10 cellular contexts compared by ENCODE assay signal in the genomic region with DNA sequence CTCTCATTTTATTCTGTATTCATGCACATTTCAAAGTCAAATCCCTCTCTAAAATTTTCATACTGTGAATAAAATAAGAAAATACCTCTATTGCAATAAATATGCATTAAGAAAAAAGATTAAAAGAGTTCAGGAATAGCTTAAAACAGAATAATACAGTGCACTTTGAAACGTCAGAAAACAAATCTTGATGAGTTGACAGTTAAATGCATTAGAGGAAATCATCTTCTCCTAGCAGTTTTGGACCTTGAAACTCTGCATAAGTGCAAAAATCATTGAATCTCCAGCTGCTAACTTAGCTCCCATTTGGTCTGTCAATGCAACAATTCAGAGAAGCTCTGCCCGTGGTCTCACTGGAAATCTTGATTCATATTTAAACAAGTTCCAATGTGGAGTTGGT.
"Had no signal": no experiment of that assay in that cellular context is flagged by ENCODE, and none has a peak within 500 bp of the region (broad histone marks: within the 10 kb centered on the region; RNA-seq: fewer than 3 reads in every experiment).

No MANE protein-coding gene starts in this region.

- H3K4me2 ChIP-seq: GM23338 had no signal

- FAIRE-seq: H1, H54 had no signal

- H3K4me1 ChIP-seq: HAP-1 had no signal

- H3K36me3 ChIP-seq: HAP-1 had no signal

- ATAC-seq: GM23338, HCT116 had no signal

- H3K9me3 ChIP-seq: HAP-1 had no signal

- H3K4me3 ChIP-seq: GM23338, HAP-1 had no signal

- DNase-seq: GOT3, H7, H9, HCEC 1CT, HFFc6 had no signal

- H2AFZ ChIP-seq: GM23338 had no signal
